Comparison of ENCODE assay signal across 28 cellular contexts in the genomic region with DNA sequence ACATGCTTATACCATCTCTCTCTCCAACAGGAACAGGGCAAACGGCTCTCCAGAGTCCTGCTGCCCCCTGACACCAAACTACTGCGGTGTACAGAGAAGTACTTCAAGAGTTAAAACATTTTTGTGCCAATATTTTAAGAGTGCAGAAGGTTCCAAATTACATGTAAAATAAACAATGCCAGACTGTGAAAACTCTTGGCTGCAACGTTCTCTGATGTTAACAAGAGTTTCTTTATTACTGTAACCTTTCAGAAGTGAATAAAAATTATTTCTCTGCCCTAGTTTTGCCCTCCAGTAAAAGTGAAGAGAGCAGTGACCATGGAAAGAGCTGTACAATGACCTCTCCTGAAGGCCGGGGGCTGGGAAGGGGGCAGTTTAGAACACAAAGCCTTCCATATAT. TPM values are rescaled to one million over a fixed set of nuclear protein-coding genes. Genes with fewer than 3 reads are reported as not detected.
DNase-seq lines count a peak whose midpoint lies in the region; ATAC-seq, FAIRE-seq and TF ChIP-seq lines count a peak whose summit lies in the region.
"Had no signal": no experiment of that assay in that cellular context is flagged by ENCODE, and none has a peak within 500 bp of the region (broad histone marks: within the 10 kb centered on the region; RNA-seq: fewer than 3 reads in every experiment).

No MANE protein-coding gene starts in this region.

- intact Hi-C loops in left lung (cut with DNase I) (no loop called here), esophagus squamous epithelium (cut with DNase I) (no loop called here)

- TF ChIP-seq POLR2A in GM12892 (IDR thresholded peaks at IDR 0.05; ENCODE audit: low read depth, low read length) (no peak), esophagus squamous epithelium (IDR thresholded peaks at IDR 0.05) (no peak)

- H3K4me1 ChIP-seq in adipocyte (ENCODE audit: control insufficient read depth, insufficient read depth, low read length) (peaks cover 41% of the 10 kb centered on the region), left lung (peaks cover 0 to 6% of the 10 kb centered on the region in 2 donors), stomach smooth muscle (ENCODE audit: control insufficient read depth, insufficient read depth, low read length) (peaks cover 22% of the 10 kb centered on the region), esophagus squamous epithelium (peaks cover 0 to 30% (median 7%) of the 10 kb centered on the region in 3 donors)
- H3K4me1 ChIP-seq: BLaER1 had no signal

- WGBS in esophagus squamous epithelium, 2 donors: 58 to 62% methylated on average over 4 of the region's 4 CpGs

- in situ Hi-C loops in ACHN (cut with HindIII; ENCODE audit: low pct_ligation_motif_present, low pct_unique_long_range_greater_than_20kb, low sequenced_read_pairs): no loop called here

- H3K27ac ChIP-seq in left lung (no peak overlapping the region), stomach smooth muscle (ENCODE audit: low read length) (peak overlapping the region; percentile 69), esophagus squamous epithelium (no peak overlapping the region)
- H3K27ac ChIP-seq: BLaER1, dorsolateral prefrontal cortex, neutrophil, psoas muscle, tibial nerve had no signal

- H3K27me3 ChIP-seq in adipocyte (replicated peaks; ENCODE audit: control insufficient read depth, insufficient read depth, low read length) (no peaks in the 10 kb centered on the region), left lung (no peaks in the 10 kb centered on the region), stomach smooth muscle (ENCODE audit: control insufficient read depth in 1 of 2, insufficient read depth in 2 of 2, low read length in 2 of 2) (no peaks in the 10 kb centered on the region), esophagus squamous epithelium (no peaks in the 10 kb centered on the region)
- H3K27me3 ChIP-seq: BLaER1, dorsolateral prefrontal cortex, neutrophil, tibial nerve had no signal

- H3K4me3 ChIP-seq in LNCaP clone FGC (ENCODE audit: low read depth, low read length): no peak overlapping the region
- no peak overlapping the region for H3K4me3 ChIP-seq in adipocyte (ENCODE audit: low read length)
- no peak overlapping the region for H3K4me3 ChIP-seq in left lung
- H3K4me3 ChIP-seq in stomach smooth muscle (ENCODE audit: low read length in 2 of 2): peak overlapping the region; percentile 34 to 36
- H3K4me3 ChIP-seq in esophagus squamous epithelium: no peak overlapping the region
- H3K4me3 ChIP-seq: BLaER1, dorsolateral prefrontal cortex, psoas muscle, tibial nerve had no signal

- H3K9ac ChIP-seq in adipocyte (ENCODE audit: low read length) (peak overlapping the region; percentile 31), stomach smooth muscle (ENCODE audit: low read length in 2 of 2) (peak overlapping the region in 1 of 2 donors; percentile 47)
- H3K9ac ChIP-seq: BLaER1 had no signal

- no peaks in the 10 kb centered on the region for H3K36me3 ChIP-seq in adipocyte (ENCODE audit: control insufficient read depth, insufficient read depth, low read length, severe bottlenecking)
- no peaks in the 10 kb centered on the region for H3K36me3 ChIP-seq in left lung
- no peaks in the 10 kb centered on the region for H3K36me3 ChIP-seq in stomach smooth muscle (ENCODE audit: control insufficient read depth in 2 of 2, insufficient read depth in 2 of 2, low read length in 2 of 2)
- peaks cover 0 to 11% (median 0%) of the 10 kb centered on the region in 3 donors for H3K36me3 ChIP-seq in esophagus squamous epithelium
- H3K36me3 ChIP-seq: neutrophil had no signal

- no peak for FAIRE-seq in GM12892 (lab: Jason Lieb, UNC)

- peak; percentile 53 for DNase-seq in LNCaP clone FGC (ENCODE audit: low read depth)
- DNase-seq in adipocyte (ENCODE audit: low read depth): peak; percentile 25
- DNase-seq in left lung: no peak
- no peak for DNase-seq in ACHN
- no peak for DNase-seq in GM12892 (ENCODE audit: insufficient read length)
- no peak for DNase-seq in esophagus squamous epithelium (lab: John Stamatoyannopoulos, UW)
- DNase-seq: activated CD4-positive, alpha-beta T cell treated with anti-CD3 and anti-CD28 coated beads, Interleukin-2, amount 10 ng/mL, durations not matched to agents 7 days and 5 days; activated naive CD8-positive, alpha-beta T cell treated with anti-CD3 and anti-CD28 coated beads, Interleukin-2, amount 50 U/mL, for 24 hours; activated T-cell treated with anti-CD3 and anti-CD28 coated beads, Interleukin-2, amount 50 U/mL, for 24 hours; cerebellar nuclear complex; dorsolateral prefrontal cortex; GDM1; KG1; mammary epithelial cell; NCI-H1436; NK-92 treated with Interleukin-12 subunit alpha and Interleukin-12 subunit beta, amount 100 ng/mL, for 24 hours; psoas muscle; stimulated activated naive CD8-positive, alpha-beta T cell treated with anti-CD3 and anti-CD28 coated beads, Interleukin-15, Interleukin-2, amounts not matched to agents 100 U/mL and 50 U/mL, for 24 hours; T1000 had no signal

- H3K9me3 ChIP-seq in adipocyte (ENCODE audit: control insufficient read depth, low read length): no peaks in the 10 kb centered on the region
- no peaks in the 10 kb centered on the region for H3K9me3 ChIP-seq in left lung
- H3K9me3 ChIP-seq in stomach smooth muscle (ENCODE audit: control insufficient read depth in 2 of 2, low read length in 2 of 2): no peaks in the 10 kb centered on the region
- no peaks in the 10 kb centered on the region for H3K9me3 ChIP-seq in esophagus squamous epithelium
- H3K9me3 ChIP-seq: BLaER1, neutrophil, psoas muscle, tibial nerve had no signal

- ATAC-seq in left lung: peak; percentile 11
- ATAC-seq: activated naive CD8-positive, alpha-beta T cell treated with anti-CD3 and anti-CD28 coated beads, Interleukin-2, amount 50 U/mL, for 24 hours; psoas muscle; stimulated activated naive CD8-positive, alpha-beta T cell treated with anti-CD3 and anti-CD28 coated beads, Interleukin-15, Interleukin-2, amounts not matched to agents 100 U/mL and 50 U/mL, for 24 hours; WTC11 had no signal

- TF ChIP-seq CTCF in LNCaP clone FGC (IDR thresholded peaks at IDR 0.05; ENCODE audit: control insufficient read depth, extremely low read depth, insufficient read depth) (no peak), left lung (IDR thresholded peaks at IDR 0.05) (no peak), esophagus squamous epithelium (IDR thresholded peaks at IDR 0.05) (no peak)

RNA-seq across cellular contexts. Expression of a gene that starts 41.4 kb away (rescaled TPM):
- total RNA-seq in left lung: not detected
- polyA plus RNA-seq in GM12892 (2012; ENCODE audit: missing spikeins): not detected
- 10 to 100 TPM; 29.5 to 55.3 (median 38.2) TPM for total RNA-seq in esophagus squamous epithelium
- total RNA-seq: activated CD4-positive, alpha-beta T cell treated with anti-CD3 and anti-CD28 coated beads, Interleukin-2, amount 10 ng/mL, durations not matched to agents 7 days and 5 days; kidney epithelial cell; mammary epithelial cell; NCI-H460; psoas muscle; skeletal muscle tissue; tibial nerve; WTC11 had no signal
- polyA plus RNA-seq: AG04450, mammary epithelial cell had no signal

RNA-seq across cellular contexts. Expression of a gene that starts 49.0 kb away (rescaled TPM):
- 100 to 1,000 TPM in 1 of 2 donors, 10 to 100 TPM in 1; 96.9 to 110 TPM for total RNA-seq in left lung
- polyA plus RNA-seq in GM12892 (2012; ENCODE audit: missing spikeins): 102 TPM
- total RNA-seq in esophagus squamous epithelium: 100 to 1,000 TPM; 176 to 240 (median 198) TPM

RNA-seq across cellular contexts. Expression of a gene that starts 55.7 kb away (rescaled TPM):
- total RNA-seq in left lung (100 to 1,000 TPM in 1 of 2 donors, 10 to 100 TPM in 1; 75.7 to 109 TPM), esophagus squamous epithelium (10 to 100 TPM; 12.8 to 21.5 (median 18.7) TPM)
- 23.9 TPM for polyA plus RNA-seq in GM12892 (2012; ENCODE audit: missing spikeins)

Comparison
In these comparisons a context has a peak if more than half of its experiments do, and no peak if none do; other contexts are left out.
1. DNase-seq: peak in LNCaP clone FGC (single experiment) and adipocyte (single experiment); none in left lung (0 of 2), ACHN (single experiment), GM12892 (single experiment) and esophagus squamous epithelium (single experiment).
2. H3K4me3 ChIP-seq: peak in stomach smooth muscle (2 of 2); none in LNCaP clone FGC (single experiment), adipocyte (single experiment), left lung (0 of 2) and esophagus squamous epithelium (0 of 4).
3. RNA of a gene that starts 41.4 kb away (total RNA-seq): 29.5 to 55.3 TPM in esophagus squamous epithelium; not detected in left lung; every median in the first group is over 10 times any median in the second.